1 cellular context compared by ENCODE assay signal in the genomic region with DNA sequence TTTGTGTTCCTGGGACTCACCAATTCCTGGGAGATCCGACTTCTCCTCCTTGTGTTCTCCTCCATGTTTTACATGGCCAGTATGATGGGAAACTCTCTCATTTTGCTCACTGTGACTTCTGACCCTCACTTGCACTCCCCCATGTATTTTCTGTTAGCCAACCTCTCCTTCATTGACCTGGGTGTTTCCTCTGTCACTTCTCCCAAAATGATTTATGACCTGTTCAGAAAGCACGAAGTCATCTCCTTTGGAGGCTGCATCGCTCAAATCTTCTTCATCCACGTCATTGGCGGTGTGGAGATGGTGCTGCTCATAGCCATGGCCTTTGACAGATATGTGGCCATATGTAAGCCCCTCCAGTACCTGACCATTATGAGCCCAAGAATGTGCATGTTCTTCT.
TF ChIP-seq lines count a peak whose summit lies in the region.

No MANE protein-coding gene starts in this region.

TF ChIP-seq in IMR-90, 13 proteins besides CTCF, POLR2A, EP300 and RAD21 (continued from another document):
- TF ChIP-seq NFE2L2 (IDR thresholded peaks at IDR 0.05; ENCODE audit: low read depth, low read length) (no peak), CHD1 (IDR thresholded peaks at IDR 0.05; ENCODE audit: low read depth, low read length) (no peak), FOS (IDR thresholded peaks at IDR 0.05; ENCODE audit: low read depth, low read length) (no peak), RCOR1 (IDR thresholded peaks at IDR 0.05; ENCODE audit: insufficient replicate concordance, low read length) (no peak), MAZ (IDR thresholded peaks at IDR 0.05; ENCODE audit: borderline replicate concordance, low read depth, low read length) (no peak), RFX5 (IDR thresholded peaks at IDR 0.05; ENCODE audit: low read depth, low read length) (no peak), CEBPB (IDR thresholded peaks at IDR 0.05; ENCODE audit: low read depth, low read length) (no peak)
- TF ChIP-seq, protein P1, sequence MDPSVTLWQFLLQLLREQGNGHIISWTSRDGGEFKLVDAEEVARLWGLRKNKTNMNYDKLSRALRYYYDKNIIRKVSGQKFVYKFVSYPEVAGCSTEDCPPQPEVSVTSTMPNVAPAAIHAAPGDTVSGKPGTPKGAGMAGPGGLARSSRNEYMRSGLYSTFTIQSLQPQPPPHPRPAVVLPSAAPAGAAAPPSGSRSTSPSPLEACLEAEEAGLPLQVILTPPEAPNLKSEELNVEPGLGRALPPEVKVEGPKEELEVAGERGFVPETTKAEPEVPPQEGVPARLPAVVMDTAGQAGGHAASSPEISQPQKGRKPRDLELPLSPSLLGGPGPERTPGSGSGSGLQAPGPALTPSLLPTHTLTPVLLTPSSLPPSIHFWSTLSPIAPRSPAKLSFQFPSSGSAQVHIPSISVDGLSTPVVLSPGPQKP (IDR thresholded peaks at IDR 0.05; ENCODE audit: borderline replicate concordance, low read depth, low read length), result no peak
- TF ChIP-seq, protein P2, sequence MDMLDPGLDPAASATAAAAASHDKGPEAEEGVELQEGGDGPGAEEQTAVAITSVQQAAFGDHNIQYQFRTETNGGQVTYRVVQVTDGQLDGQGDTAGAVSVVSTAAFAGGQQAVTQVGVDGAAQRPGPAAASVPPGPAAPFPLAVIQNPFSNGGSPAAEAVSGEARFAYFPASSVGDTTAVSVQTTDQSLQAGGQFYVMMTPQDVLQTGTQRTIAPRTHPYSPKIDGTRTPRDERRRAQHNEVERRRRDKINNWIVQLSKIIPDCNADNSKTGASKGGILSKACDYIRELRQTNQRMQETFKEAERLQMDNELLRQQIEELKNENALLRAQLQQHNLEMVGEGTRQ (IDR thresholded peaks at IDR 0.05; ENCODE audit: low read depth, low read length), result no peak
